Comparison of ENCODE assay signal across 8 cellular contexts in the genomic region with DNA sequence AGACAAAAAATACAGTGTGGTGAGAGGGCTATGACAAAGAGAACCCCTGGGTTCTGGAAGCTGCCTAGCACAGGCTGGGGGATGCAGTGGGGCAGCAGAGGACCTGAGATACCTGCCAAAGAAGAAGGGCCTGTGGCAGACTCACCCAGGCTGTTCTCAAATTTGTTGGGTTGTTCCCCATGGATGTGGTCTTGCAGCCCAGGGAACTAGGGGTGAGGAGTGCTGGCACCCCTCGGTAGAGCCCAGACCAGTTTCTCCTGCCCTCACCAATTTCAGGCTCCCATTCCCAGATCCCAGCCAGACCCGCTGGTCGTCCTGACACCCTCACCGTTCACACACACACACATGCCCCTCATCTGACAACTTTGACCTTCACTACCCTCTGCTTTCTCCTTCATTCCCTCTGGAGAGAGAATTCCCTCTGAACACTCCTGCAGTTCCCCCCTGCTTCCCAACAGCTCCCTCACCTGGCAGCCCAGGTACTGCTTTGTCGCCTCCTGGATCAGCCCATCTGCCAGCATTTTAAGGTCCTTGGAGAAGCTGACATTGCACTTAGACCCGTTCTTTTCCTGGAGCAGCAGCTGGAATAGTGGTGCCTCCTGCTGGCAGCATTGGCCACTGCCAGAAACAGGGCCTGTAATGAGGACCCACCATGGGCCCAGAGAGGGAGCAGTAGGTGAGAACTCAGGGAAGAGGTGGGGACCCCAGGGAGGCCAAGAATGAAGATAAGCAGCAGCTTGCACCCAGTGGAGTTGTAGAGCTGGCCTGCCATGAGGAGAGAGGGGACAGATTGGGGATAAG. TPM values are rescaled to one million over a fixed set of nuclear protein-coding genes. Genes with fewer than 3 reads are reported as not detected.
A peak's percentile ranks its signal among the peaks of the same experiment; 100 is the strongest.
DNase-seq lines count a peak whose midpoint lies in the region; ATAC-seq, FAIRE-seq and TF ChIP-seq lines count a peak whose summit lies in the region.

No MANE protein-coding gene starts in this region.

- no peaks in the 10 kb centered on the region for H3K9me3 ChIP-seq in HepG2 (ENCODE audit: low read length)

- H3K36me3 Mint-ChIP-seq in WTC11, result no peaks in the 10 kb centered on the region
- H3K36me3 Mint-ChIP-seq in stimulated activated naive B cell treated with anti-CD40 and anti-IgM and Interleukin-4, amounts not matched to agents 10 μg/mL and 1 μg/mL and 100 μg/mL, for 72 hours, result peaks cover 4 to 5% of the 10 kb centered on the region in 2 donors

- peak overlapping the region; percentile 84 for H3K4me2 ChIP-seq in HepG2 (ENCODE audit: low read depth, low read length)

- in situ Hi-C loops in HepG2 (cut with HindIII; ENCODE audit: extremely low pct_ligation_motif_present, low pct_unique_long_range_greater_than_20kb), result loop anchor here (5.0 kb wide), 4 partner anchors 60 to 295 kb away; no protein-coding TSS in a partner anchor

- H3K9ac ChIP-seq in HepG2 (ENCODE audit: insufficient read depth, low read depth, low read length), result 0 out of 2 replicates have a peak overlapping the region, but pooled peaks have one; percentile 39

- no peaks in the 10 kb centered on the region for H4K20me1 ChIP-seq in HepG2 (ENCODE audit: insufficient read depth, low read length)

- TF ChIP-seq RAD21 in HepG2 (CRISPR knock-in tag; IDR thresholded peaks at IDR 0.05), result peak; percentile 80

- no peak overlapping the region for H3K27ac ChIP-seq in HepG2 (ENCODE audit: extremely low read length, insufficient read depth, low read length)

- 0% methylated on average over 5 of the region's 6 CpGs for WGBS in HepG2 (ENCODE audit: low lambda C conversion rate)

- BruUV-seq in HepG2 (replicated peaks; lab: Mats Ljungman, UMichigan), result no TSS peak

- peak overlapping the region; percentile 81 for H3K4me3 Mint-ChIP-seq in WTC11
- peak overlapping the region; percentile 59 to 84 for H3K4me3 Mint-ChIP-seq in stimulated activated naive B cell treated with anti-CD40 and anti-IgM and Interleukin-4, amounts not matched to agents 10 μg/mL and 1 μg/mL and 100 μg/mL, for 72 hours

- no peak; a peak in 1 of 4 replicates for TF ChIP-seq EP300 in HepG2 (IDR thresholded peaks at IDR 0.05; ENCODE audit: low read depth in 2 of 2, low read length in 2 of 2)
- no peak for TF ChIP-seq EP300 in HepG2 (CRISPR knock-in tag; IDR thresholded peaks at IDR 0.05; ENCODE audit: borderline replicate concordance)

- H3K27me3 ChIP-seq in HepG2 (ENCODE audit: control insufficient read depth in 1 of 2, insufficient read depth in 2 of 2, low read length in 2 of 2), result peaks cover 0 to 4% of the 10 kb centered on the region in 2 experiments; a peak in 1 of 5 replicates

- H3K27me3 Mint-ChIP-seq in WTC11 (ENCODE audit: low read depth), result peaks cover 2% of the 10 kb centered on the region; the same call in 1 of the 2 replicates
- no peaks in the 10 kb centered on the region for H3K27me3 Mint-ChIP-seq in stimulated activated naive B cell treated with anti-CD40 and anti-IgM and Interleukin-4, amounts not matched to agents 10 μg/mL and 1 μg/mL and 100 μg/mL, for 72 hours

- peak; percentile 29 for DNase-seq in DMS114 treated with DMSO at 0.1 percent for 48 hours (lab: John Stamatoyannopoulos, UW; ENCODE audit: unreplicated experiment)
- peak; percentile 70 for DNase-seq in HEK293T (ENCODE audit: extremely low spot score)
- DNase-seq in NCI-H2171 treated with DMSO at 0.1 percent for 48 hours (lab: John Stamatoyannopoulos, UW), result peak; percentile 86
- DNase-seq in WTC11 (ENCODE audit: low spot score), result peak; percentile 94
- DNase-seq in ecto neural progenitor cell (ENCODE audit: low spot score), result peak; percentile 85
- DNase-seq in HepG2 (ENCODE audit: low spot score), result peak; percentile 84
- peak; percentile 35 for DNase-seq in stimulated activated naive B cell treated with anti-CD40 and anti-IgM and Interleukin-4, amounts not matched to agents 10 μg/mL and 1 μg/mL and 100 μg/mL, for 72 hours

- no peak for TF ChIP-seq POLR2A in HepG2 (IDR thresholded peaks at IDR 0.05; ENCODE audit: insufficient read depth in 1 of 2, low read depth in 2 of 2, low read length in 2 of 2)

- no peaks in the 10 kb centered on the region for H3K36me3 ChIP-seq in HepG2 (replicated peaks in 1 of 2; ENCODE audit: control insufficient read depth in 1 of 2, insufficient read depth in 2 of 2, low read length in 2 of 2)

- H3K4me1 ChIP-seq in HepG2 (ENCODE audit: insufficient read depth, low read length), result peaks cover 28% of the 10 kb centered on the region

- H3K4me3 ChIP-seq in HepG2 (replicated peaks in 1 of 3; ENCODE audit: insufficient read depth in 1 of 3, low read depth in 2 of 3, low read length in 3 of 3), result peak overlapping the region in 1 of 3 experiments; percentile 63; a peak in 2 of 6 replicates

- H3K79me2 ChIP-seq in HepG2 (ENCODE audit: insufficient read depth, low read length), result no peaks in the 10 kb centered on the region

- ATAC-seq in WTC11, result peak; percentile 81
- ATAC-seq in HepG2, result peak; percentile 89
- ATAC-seq in stimulated activated naive B cell treated with anti-CD40 and anti-IgM and Interleukin-4, amounts not matched to agents 10 μg/mL and 1 μg/mL and 100 μg/mL, for 72 hours (replicated peaks), result peak; percentile 37 to 42
- no peak for ATAC-seq in HG03571 (IDR thresholded peaks at IDR 0.05; ENCODE audit: unreplicated experiment)

- intact Hi-C loops in HepG2 (cut with micrococcal nuclease; ENCODE audit: unreplicated experiment), result loop anchor here (1.0 to 5.0 kb wide), 5 partner anchors 13 to 300 kb away; a partner anchor contains a TSS

- peak; percentile 87 for FAIRE-seq in HepG2 (lab: Jason Lieb, UNC)

- CTCF ChIA-PET in HEK293T (lab: Yijun Ruan, JAX), result interaction anchor here (0.6 to 4.5 kb wide), 21 partner anchors 8 to 361 kb away, joined by 3 to 32 read pairs (median 4); a partner anchor contains a TSS
- CTCF ChIA-PET in WTC11 (lab: Charles Lee), result interaction anchor here (0.6 to 3.8 kb wide), 53 partner anchors 7 to 452 kb away, joined by 3 to 160 read pairs (median 5); a partner anchor contains a TSS
- CTCF ChIA-PET in HepG2 (lab: Yijun Ruan, JAX; ENCODE audit: low intra/inter-chr PET ratio, low total read pairs), result interaction anchor here (0.7 to 3.3 kb wide), 7 partner anchors 13 to 292 kb away, joined by 3 to 36 read pairs (median 6); a partner anchor contains a TSS

- peak overlapping the region; percentile 72 for H3K27ac Mint-ChIP-seq in WTC11
- peak overlapping the region; percentile 90 for H3K27ac Mint-ChIP-seq in stimulated activated naive B cell treated with anti-CD40 and anti-IgM and Interleukin-4, amounts not matched to agents 10 μg/mL and 1 μg/mL and 100 μg/mL, for 72 hours

- peaks cover 29% of the 10 kb centered on the region for H3K4me1 Mint-ChIP-seq in WTC11
- peaks cover 22 to 41% of the 10 kb centered on the region in 2 donors for H3K4me1 Mint-ChIP-seq in stimulated activated naive B cell treated with anti-CD40 and anti-IgM and Interleukin-4, amounts not matched to agents 10 μg/mL and 1 μg/mL and 100 μg/mL, for 72 hours

- H3K9me3 Mint-ChIP-seq in WTC11, result no peaks in the 10 kb centered on the region
- no peaks in the 10 kb centered on the region for H3K9me3 Mint-ChIP-seq in stimulated activated naive B cell treated with anti-CD40 and anti-IgM and Interleukin-4, amounts not matched to agents 10 μg/mL and 1 μg/mL and 100 μg/mL, for 72 hours

- POLR2A ChIA-PET in HEK293T (lab: Yijun Ruan, JAX) (interaction anchor here (0.8 to 3.3 kb wide), 7 partner anchors 8 to 92 kb away, joined by 3 to 28 read pairs (median 10); a partner anchor contains a TSS), WTC11 (lab: Charles Lee) (interaction anchor here (0.6 to 2.7 kb wide), 6 partner anchors 8 to 92 kb away, joined by 3 to 16 read pairs (median 6); a partner anchor contains a TSS), HepG2 (lab: Yijun Ruan, JAX) (interaction anchor here (0.8 to 3.1 kb wide), 6 partner anchors 7 to 191 kb away, joined by 3 to 27 read pairs (median 15); a partner anchor contains a TSS)

- TF ChIP-seq CTCF in WTC11 (IDR thresholded peaks at IDR 0.05) (peak; percentile 43; the same call in 1 of the 2 replicates), HepG2 (CRISPR knock-in tag; IDR thresholded peaks at IDR 0.05) (peak; percentile 95)

- no peak overlapping the region for H2AFZ ChIP-seq in HepG2 (ENCODE audit: low read length)

RNA-seq across cellular contexts. Expression of a gene that starts 5.9 kb away (rescaled TPM):
- 16.9 to 20.7 TPM (median 19.6 TPM) in 3 replicates for total RNA-seq in WTC11 (2021)
- total RNA-seq in HepG2 (2016; rRNA removed; fragmentation: Illumina TruSeq; extraction: Trizol), result 1.4 and 1.5 TPM in 2 replicates
- total RNA-seq in HepG2 (2016; cell fraction: cytosol; rRNA removed; fragmentation: Illumina TruSeq; extraction: Trizol; ENCODE audit: low read depth), result 5.4 and 5.8 TPM in 2 replicates
- 0.56 and 1.8 TPM in 2 replicates for total RNA-seq in HepG2 (2016; cell fraction: insoluble cytoplasmic fraction; rRNA removed; fragmentation: Illumina TruSeq; extraction: Trizol)
- 6.1 and 6.4 TPM in 2 replicates for total RNA-seq in HepG2 (2016; cell fraction: membrane; rRNA removed; fragmentation: Illumina TruSeq; extraction: Trizol)
- total RNA-seq in HepG2 (2016; cell fraction: nucleus; rRNA removed; fragmentation: Illumina TruSeq; extraction: Trizol), result 0.53 and 1.2 TPM in 2 replicates
- 0.63 and 1.0 TPM in 2 replicates for polyA plus RNA-seq in HepG2 (2011; rRNA removed)
- 0.85 and 1.1 TPM in 2 replicates for polyA plus RNA-seq in HepG2 (2011; cell fraction: cytosol; rRNA removed)
- 0.83 and 1.1 TPM in 2 replicates for polyA plus RNA-seq in HepG2 (2011; cell fraction: nucleus; rRNA removed)
- 0.56 and 1.0 TPM in 2 replicates for polyA plus RNA-seq in HepG2 (2012)
- 14.3 and 14.9 TPM in 2 replicates for polyA plus RNA-seq in HepG2 (2016; cell fraction: cytosol; fragmentation: Illumina TruSeq; extraction: Trizol; ENCODE audit: low read depth)
- polyA plus RNA-seq in HepG2 (2016; cell fraction: insoluble cytoplasmic fraction; fragmentation: Illumina TruSeq; extraction: Trizol; ENCODE audit: low read depth), result 2.1 and 3.0 TPM in 2 replicates
- 11.3 and 12.5 TPM in 2 replicates for polyA plus RNA-seq in HepG2 (2016; cell fraction: membrane; fragmentation: Illumina TruSeq; extraction: Trizol; ENCODE audit: low read depth)
- polyA plus RNA-seq in HepG2 (2016; cell fraction: nucleus; fragmentation: Illumina TruSeq; extraction: Trizol; ENCODE audit: insufficient read depth, low read depth), result 2.0 and 2.7 TPM in 2 replicates
- 1.8 and 14.3 TPM in 2 replicates for polyA minus RNA-seq in HepG2 (2011; rRNA and poly(A)+ RNA removed; ENCODE audit: low replicate concordance)
- polyA minus RNA-seq in HepG2 (2011; cell fraction: cytosol; rRNA and poly(A)+ RNA removed), result 0.18 and 0.49 TPM in 2 replicates
- 0.90 and 0.99 TPM in 2 replicates for polyA minus RNA-seq in HepG2 (2011; cell fraction: nucleus; rRNA and poly(A)+ RNA removed)

RNA-seq across cellular contexts. Expression of a gene that starts 8.2 kb away (rescaled TPM):
- 409 to 419 TPM (median 414 TPM) in 3 replicates for total RNA-seq in WTC11 (2021)
- 134 and 277 TPM in 2 replicates for total RNA-seq in HepG2 (2016; rRNA removed; fragmentation: Illumina TruSeq; extraction: Trizol)
- 129 and 132 TPM in 2 replicates for total RNA-seq in HepG2 (2016; cell fraction: cytosol; rRNA removed; fragmentation: Illumina TruSeq; extraction: Trizol; ENCODE audit: low read depth)
- 128 and 284 TPM in 2 replicates for total RNA-seq in HepG2 (2016; cell fraction: insoluble cytoplasmic fraction; rRNA removed; fragmentation: Illumina TruSeq; extraction: Trizol)
- total RNA-seq in HepG2 (2016; cell fraction: membrane; rRNA removed; fragmentation: Illumina TruSeq; extraction: Trizol), result 138 and 152 TPM in 2 replicates
- 203 and 224 TPM in 2 replicates for total RNA-seq in HepG2 (2016; cell fraction: nucleus; rRNA removed; fragmentation: Illumina TruSeq; extraction: Trizol)
- 211 and 234 TPM in 2 replicates for polyA plus RNA-seq in HepG2 (2011; rRNA removed)
- 424 and 444 TPM in 2 replicates for polyA plus RNA-seq in HepG2 (2011; cell fraction: cytosol; rRNA removed)
- polyA plus RNA-seq in HepG2 (2011; cell fraction: nucleus; rRNA removed), result 140 and 196 TPM in 2 replicates
- polyA plus RNA-seq in HepG2 (2012), result 226 and 283 TPM in 2 replicates
- 186 and 213 TPM in 2 replicates for polyA plus RNA-seq in HepG2 (2016; cell fraction: cytosol; fragmentation: Illumina TruSeq; extraction: Trizol; ENCODE audit: low read depth)
- 153 and 161 TPM in 2 replicates for polyA plus RNA-seq in HepG2 (2016; cell fraction: insoluble cytoplasmic fraction; fragmentation: Illumina TruSeq; extraction: Trizol; ENCODE audit: low read depth)
- polyA plus RNA-seq in HepG2 (2016; cell fraction: membrane; fragmentation: Illumina TruSeq; extraction: Trizol; ENCODE audit: low read depth), result 149 and 167 TPM in 2 replicates
- 381 and 422 TPM in 2 replicates for polyA plus RNA-seq in HepG2 (2016; cell fraction: nucleus; fragmentation: Illumina TruSeq; extraction: Trizol; ENCODE audit: insufficient read depth, low read depth)
- 159 and 211 TPM in 2 replicates for polyA minus RNA-seq in HepG2 (2011; rRNA and poly(A)+ RNA removed; ENCODE audit: low replicate concordance)
- 94.7 and 99.2 TPM in 2 replicates for polyA minus RNA-seq in HepG2 (2011; cell fraction: cytosol; rRNA and poly(A)+ RNA removed)
- polyA minus RNA-seq in HepG2 (2011; cell fraction: nucleus; rRNA and poly(A)+ RNA removed), result 47.0 and 55.9 TPM in 2 replicates

RNA-seq across cellular contexts. Expression of a gene that starts 16.8 kb away (rescaled TPM):
- total RNA-seq in WTC11 (2021) (3.0 to 5.8 TPM (median 3.5 TPM) in 3 replicates), HepG2 (2016; rRNA removed; fragmentation: Illumina TruSeq; extraction: Trizol) (1.0 and 2.6 TPM in 2 replicates)
- 1.2 and 1.5 TPM in 2 replicates for total RNA-seq in HepG2 (2016; cell fraction: cytosol; rRNA removed; fragmentation: Illumina TruSeq; extraction: Trizol; ENCODE audit: low read depth)
- 1.2 and 2.6 TPM in 2 replicates for total RNA-seq in HepG2 (2016; cell fraction: insoluble cytoplasmic fraction; rRNA removed; fragmentation: Illumina TruSeq; extraction: Trizol)
- total RNA-seq in HepG2 (2016; cell fraction: membrane; rRNA removed; fragmentation: Illumina TruSeq; extraction: Trizol), result 1.3 and 1.5 TPM in 2 replicates
- 4.5 and 6.2 TPM in 2 replicates for total RNA-seq in HepG2 (2016; cell fraction: nucleus; rRNA removed; fragmentation: Illumina TruSeq; extraction: Trizol)
- polyA plus RNA-seq in HepG2 (2011; rRNA removed), result 5.7 TPM in 2 replicates
- polyA plus RNA-seq in HepG2 (2011; cell fraction: cytosol; rRNA removed), result 2.4 and 3.4 TPM in 2 replicates
- 17.8 and 19.4 TPM in 2 replicates for polyA plus RNA-seq in HepG2 (2011; cell fraction: nucleus; rRNA removed)
- polyA plus RNA-seq in HepG2 (2012), result 3.3 and 4.2 TPM in 2 replicates
- 0.41 and 0.84 TPM in 2 replicates for polyA plus RNA-seq in HepG2 (2016; cell fraction: cytosol; fragmentation: Illumina TruSeq; extraction: Trizol; ENCODE audit: low read depth)
- 0.71 and 0.91 TPM in 2 replicates for polyA plus RNA-seq in HepG2 (2016; cell fraction: insoluble cytoplasmic fraction; fragmentation: Illumina TruSeq; extraction: Trizol; ENCODE audit: low read depth)
- polyA plus RNA-seq in HepG2 (2016; cell fraction: membrane; fragmentation: Illumina TruSeq; extraction: Trizol; ENCODE audit: low read depth), result 1.0 and 1.1 TPM in 2 replicates
- 9.3 and 11.2 TPM in 2 replicates for polyA plus RNA-seq in HepG2 (2016; cell fraction: nucleus; fragmentation: Illumina TruSeq; extraction: Trizol; ENCODE audit: insufficient read depth, low read depth)
- 4.1 and 8.8 TPM in 2 replicates for polyA minus RNA-seq in HepG2 (2011; rRNA and poly(A)+ RNA removed; ENCODE audit: low replicate concordance)
- polyA minus RNA-seq in HepG2 (2011; cell fraction: cytosol; rRNA and poly(A)+ RNA removed), result 0.53 and 0.79 TPM in 2 replicates
- polyA minus RNA-seq in HepG2 (2011; cell fraction: nucleus; rRNA and poly(A)+ RNA removed), result 11.6 and 16.1 TPM in 2 replicates

RNA-seq across cellular contexts. Expression of a gene that starts 21.1 kb away (rescaled TPM):
- total RNA-seq in WTC11 (2021) (81.9 to 97.1 TPM (median 95.1 TPM) in 3 replicates), HepG2 (2016; rRNA removed; fragmentation: Illumina TruSeq; extraction: Trizol) (95.3 and 99.7 TPM in 2 replicates)
- 118 and 144 TPM in 2 replicates for total RNA-seq in HepG2 (2016; cell fraction: cytosol; rRNA removed; fragmentation: Illumina TruSeq; extraction: Trizol; ENCODE audit: low read depth)
- total RNA-seq in HepG2 (2016; cell fraction: insoluble cytoplasmic fraction; rRNA removed; fragmentation: Illumina TruSeq; extraction: Trizol), result 97.9 and 110 TPM in 2 replicates
- 102 and 108 TPM in 2 replicates for total RNA-seq in HepG2 (2016; cell fraction: membrane; rRNA removed; fragmentation: Illumina TruSeq; extraction: Trizol)
- 34.2 and 48.7 TPM in 2 replicates for total RNA-seq in HepG2 (2016; cell fraction: nucleus; rRNA removed; fragmentation: Illumina TruSeq; extraction: Trizol)
- 50.5 and 55.1 TPM in 2 replicates for polyA plus RNA-seq in HepG2 (2011; rRNA removed)
- 74.9 and 112 TPM in 2 replicates for polyA plus RNA-seq in HepG2 (2011; cell fraction: cytosol; rRNA removed)
- polyA plus RNA-seq in HepG2 (2011; cell fraction: nucleus; rRNA removed), result 22.5 and 27.2 TPM in 2 replicates
- polyA plus RNA-seq in HepG2 (2012), result 34.8 and 38.2 TPM in 2 replicates
- polyA plus RNA-seq in HepG2 (2016; cell fraction: cytosol; fragmentation: Illumina TruSeq; extraction: Trizol; ENCODE audit: low read depth), result 149 and 162 TPM in 2 replicates
- 107 and 112 TPM in 2 replicates for polyA plus RNA-seq in HepG2 (2016; cell fraction: insoluble cytoplasmic fraction; fragmentation: Illumina TruSeq; extraction: Trizol; ENCODE audit: low read depth)
- 91.5 and 100 TPM in 2 replicates for polyA plus RNA-seq in HepG2 (2016; cell fraction: membrane; fragmentation: Illumina TruSeq; extraction: Trizol; ENCODE audit: low read depth)
- polyA plus RNA-seq in HepG2 (2016; cell fraction: nucleus; fragmentation: Illumina TruSeq; extraction: Trizol; ENCODE audit: insufficient read depth, low read depth), result 64.2 and 67.2 TPM in 2 replicates
- 21.9 and 89.7 TPM in 2 replicates for polyA minus RNA-seq in HepG2 (2011; rRNA and poly(A)+ RNA removed; ENCODE audit: low replicate concordance)
- polyA minus RNA-seq in HepG2 (2011; cell fraction: cytosol; rRNA and poly(A)+ RNA removed), result 6.7 and 11.0 TPM in 2 replicates
- 7.8 and 8.2 TPM in 2 replicates for polyA minus RNA-seq in HepG2 (2011; cell fraction: nucleus; rRNA and poly(A)+ RNA removed)

RNA-seq across cellular contexts. Expression of a gene that starts 29.3 kb away (rescaled TPM):
- total RNA-seq in WTC11 (2021) (77.8 to 96.2 TPM (median 80.4 TPM) in 3 replicates), HepG2 (2016; rRNA removed; fragmentation: Illumina TruSeq; extraction: Trizol) (0.24 and 0.75 TPM in 2 replicates)
- total RNA-seq in HepG2 (2016; cell fraction: cytosol; rRNA removed; fragmentation: Illumina TruSeq; extraction: Trizol; ENCODE audit: low read depth), result not detected in 2 replicates
- total RNA-seq in HepG2 (2016; cell fraction: insoluble cytoplasmic fraction; rRNA removed; fragmentation: Illumina TruSeq; extraction: Trizol), result 0.15 and 0.35 TPM in 2 replicates
- total RNA-seq in HepG2 (2016; cell fraction: membrane; rRNA removed; fragmentation: Illumina TruSeq; extraction: Trizol), result 0.03 and 0.14 TPM in 2 replicates
- 1.3 and 1.5 TPM in 2 replicates for total RNA-seq in HepG2 (2016; cell fraction: nucleus; rRNA removed; fragmentation: Illumina TruSeq; extraction: Trizol)
- polyA plus RNA-seq in HepG2 (2011; rRNA removed), result 0.65 and 1.8 TPM in 2 replicates
- polyA plus RNA-seq in HepG2 (2011; cell fraction: cytosol; rRNA removed), result 0.16 and 0.28 TPM in 2 replicates
- polyA plus RNA-seq in HepG2 (2011; cell fraction: nucleus; rRNA removed), result 12.1 and 12.6 TPM in 2 replicates
- 1.1 and 1.2 TPM in 2 replicates for polyA plus RNA-seq in HepG2 (2012)
- not detected in 2 replicates for polyA plus RNA-seq in HepG2 (2016; cell fraction: cytosol; fragmentation: Illumina TruSeq; extraction: Trizol; ENCODE audit: low read depth)
- 0.28 TPM in 1 of 2 replicates, not detected in the other for polyA plus RNA-seq in HepG2 (2016; cell fraction: insoluble cytoplasmic fraction; fragmentation: Illumina TruSeq; extraction: Trizol; ENCODE audit: low read depth)
- not detected in 2 replicates for polyA plus RNA-seq in HepG2 (2016; cell fraction: membrane; fragmentation: Illumina TruSeq; extraction: Trizol; ENCODE audit: low read depth)
- 1.7 and 2.7 TPM in 2 replicates for polyA plus RNA-seq in HepG2 (2016; cell fraction: nucleus; fragmentation: Illumina TruSeq; extraction: Trizol; ENCODE audit: insufficient read depth, low read depth)
- polyA minus RNA-seq in HepG2 (2011; rRNA and poly(A)+ RNA removed; ENCODE audit: low replicate concordance), result 1.4 and 1.9 TPM in 2 replicates
- polyA minus RNA-seq in HepG2 (2011; cell fraction: cytosol; rRNA and poly(A)+ RNA removed), result not detected in 2 replicates
- polyA minus RNA-seq in HepG2 (2011; cell fraction: nucleus; rRNA and poly(A)+ RNA removed), result 2.2 and 3.1 TPM in 2 replicates

Comparison
In these comparisons a context has a peak if more than half of its experiments do, and no peak if none do; other contexts are left out.
1. DNase-seq: peak in every context shown above with its lines; median percentile 94 in WTC11; 86 in NCI-H2171 treated with DMSO at 0.1 percent for 48 hours; 85 in ecto neural progenitor cell; 84 in HepG2; 70 in HEK293T; 35 in stimulated activated naive B cell treated with anti-CD40 and anti-IgM and Interleukin-4, amounts not matched to agents 10 μg/mL and 1 μg/mL and 100 μg/mL, for 72 hours; 29 in DMS114 treated with DMSO at 0.1 percent for 48 hours.